7 cellular contexts compared by ENCODE assay signal in the genomic region with DNA sequence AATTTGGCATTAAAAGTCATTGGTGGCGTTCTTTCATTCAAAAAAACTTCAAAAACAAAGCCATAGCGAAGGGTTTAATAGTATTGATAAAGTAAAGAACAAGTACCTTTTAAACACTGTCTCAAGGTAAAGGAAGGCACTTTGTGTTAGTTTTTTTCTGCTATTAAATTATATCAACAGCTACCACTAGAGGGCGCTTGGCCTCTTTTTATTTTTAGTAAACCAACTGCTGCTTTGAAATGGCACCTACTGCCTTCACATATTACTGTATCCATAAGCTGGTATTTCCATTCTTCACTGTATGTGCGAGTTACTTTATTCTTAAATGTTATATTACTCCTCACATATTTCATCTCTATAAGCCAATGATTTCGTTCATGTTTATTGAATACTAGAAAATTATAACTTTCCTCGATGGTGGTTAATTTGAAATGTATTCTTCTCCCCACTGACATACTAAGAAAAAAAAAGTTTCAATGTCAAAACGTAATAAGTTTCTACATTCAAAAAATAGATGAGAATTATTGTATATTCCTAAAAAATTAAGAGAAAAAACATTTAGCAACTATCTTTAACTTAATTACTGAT.
A peak's percentile ranks its signal among the peaks of the same experiment; 100 is the strongest.
DNase-seq lines count a peak whose midpoint lies in the region; ATAC-seq and TF ChIP-seq lines count a peak whose summit lies in the region.

No MANE protein-coding gene starts in this region.

- no peaks in the 10 kb centered on the region for H3K36me3 ChIP-seq in GM06990 (ENCODE audit: control insufficient read depth, insufficient read depth, low read length)

- H3K4me3 ChIP-seq in GM06990 (replicated peaks; ENCODE audit: low read depth, low read length), result no peak overlapping the region

- DNase-seq in GM06990 (ENCODE audit: extremely low read depth, insufficient read length) (no peak), NCI-H1694 treated with DMSO at 0.1 percent for 48 hours (lab: John Stamatoyannopoulos, UW) (peak; percentile 86), T-helper 2 cell (peak in 3 of 5 experiments; percentile 9 to 62 (median 10)), left lobe of liver (ENCODE audit: low spot score) (no peak)
- peak; percentile 45 for DNase-seq in central memory CD4-positive, alpha-beta T cell
- DNase-seq in stimulated activated CD8-positive, alpha-beta memory T cell treated with anti-CD3 and anti-CD28 coated beads, Interleukin-15, amount 100 ng/mL, for 1 hour (ENCODE audit: low read depth), result peak; percentile 11

- ATAC-seq in HG02610 (IDR thresholded peaks at IDR 0.05; ENCODE audit: unreplicated experiment) (peak; percentile 57), left lobe of liver (peak; percentile 94)

- peak; percentile 48 for TF ChIP-seq CTCF in GM06990 (IDR thresholded peaks at IDR 0.05; ENCODE audit: insufficient read depth, low read length, poor library complexity, severe bottlenecking)

- no peaks in the 10 kb centered on the region for H3K27me3 ChIP-seq in GM06990 (replicated peaks; ENCODE audit: control insufficient read depth, insufficient read depth, low read length)

Comparison
In these comparisons a context has a peak if more than half of its experiments do, and no peak if none do; other contexts are left out.
1. DNase-seq: peak in NCI-H1694 treated with DMSO at 0.1 percent for 48 hours (single experiment), T-helper 2 cell (3 of 5), central memory CD4-positive, alpha-beta T cell (single experiment) and stimulated activated CD8-positive, alpha-beta memory T cell treated with anti-CD3 and anti-CD28 coated beads, Interleukin-15, amount 100 ng/mL, for 1 hour (single experiment); none in GM06990 (single experiment) and left lobe of liver (single experiment).